Comparison of ENCODE assay signal across 11 cellular contexts in the genomic region with DNA sequence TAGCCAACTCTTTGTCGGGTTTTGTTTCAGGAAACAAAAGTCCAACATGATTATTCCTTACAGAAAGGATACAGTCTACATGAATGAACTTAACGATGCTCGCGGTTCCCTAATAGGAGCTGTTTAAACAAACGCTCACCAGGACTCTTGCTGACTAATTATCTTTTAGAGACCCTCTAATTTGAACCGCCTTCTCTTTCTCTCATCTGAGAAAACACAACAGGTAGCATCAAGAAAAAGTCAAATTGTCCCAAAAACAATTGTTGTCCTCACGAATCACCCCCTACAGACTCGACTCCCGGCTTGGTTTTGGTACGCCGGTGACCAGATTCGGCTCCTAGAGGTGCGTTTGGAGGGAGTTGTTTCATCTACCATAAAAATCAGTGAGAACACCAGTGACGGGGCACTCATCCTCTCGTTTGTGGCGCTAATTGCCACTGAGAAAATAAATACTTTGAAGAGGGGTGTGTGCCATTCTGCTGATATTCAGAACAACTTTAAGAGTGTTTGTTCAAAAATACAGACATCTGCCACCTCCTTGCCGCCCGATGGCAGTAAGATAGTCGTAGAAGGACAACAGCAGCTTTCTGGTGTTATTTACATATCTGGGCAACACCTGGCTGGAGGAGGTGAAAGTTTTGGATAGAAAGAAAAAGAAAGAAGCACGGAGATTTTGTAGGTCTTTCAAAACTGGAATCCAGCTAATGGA. TPM values are rescaled to one million over a fixed set of nuclear protein-coding genes. Genes with fewer than 3 reads are reported as not detected.
A peak's percentile ranks its signal among the peaks of the same experiment; 100 is the strongest.
DNase-seq lines count a peak whose midpoint lies in the region; ATAC-seq, FAIRE-seq and TF ChIP-seq lines count a peak whose summit lies in the region.
"Had no signal": no experiment of that assay in that cellular context is flagged by ENCODE, and none has a peak within 500 bp of the region (broad histone marks: within the 10 kb centered on the region; RNA-seq: fewer than 3 reads in every experiment).

No MANE protein-coding gene starts in this region.

- intact Hi-C loops in naive thymus-derived CD4-positive, alpha-beta T cell (cut with micrococcal nuclease), result loop anchor here in 1 of 2 donors (1.0 to 5.0 kb wide), 4 partner anchors 9 to 1634 kb away; a partner anchor contains a TSS

- POLR2A ChIA-PET in CD8-positive, alpha-beta memory T cell (lab: Charles Lee), result no interaction called here
- POLR2A ChIA-PET in naive thymus-derived CD4-positive, alpha-beta T cell (lab: Charles Lee), result no interaction called here

- H3K36me3 ChIP-seq in CD8-positive, alpha-beta memory T cell (ENCODE audit: insufficient read depth, low read length), result no peaks in the 10 kb centered on the region
- H3K36me3 ChIP-seq in HUES6 (ENCODE audit: control insufficient read depth, insufficient read depth, low read length) (no peaks in the 10 kb centered on the region), Peyer's patch (no peaks in the 10 kb centered on the region)
- H3K36me3 ChIP-seq in naive thymus-derived CD4-positive, alpha-beta T cell (ENCODE audit: control insufficient read depth in 2 of 3, insufficient read depth in 3 of 3, low read length in 3 of 3), result no peaks in the 10 kb centered on the region

- H3K4me1 ChIP-seq in CD8-positive, alpha-beta memory T cell (ENCODE audit: insufficient read depth, low read length), result no peaks in the 10 kb centered on the region
- H3K4me1 ChIP-seq in HUES6 (ENCODE audit: control insufficient read depth, insufficient read depth, low read length) (peaks cover 61% of the 10 kb centered on the region), Peyer's patch (peaks cover 0 to 12% (median 0%) of the 10 kb centered on the region in 4 donors)
- peaks cover 6 to 15% of the 10 kb centered on the region in 2 donors for H3K4me1 ChIP-seq in naive thymus-derived CD4-positive, alpha-beta T cell (ENCODE audit: control insufficient read depth in 2 of 2, insufficient read depth in 2 of 2, low read length in 2 of 2)

- peaks cover 87 to 92% of the 10 kb centered on the region in 2 donors for H3K27me3 Mint-ChIP-seq in CD8-positive, alpha-beta memory T cell
- H3K27me3 Mint-ChIP-seq in naive thymus-derived CD4-positive, alpha-beta T cell, result peaks cover 84 to 93% (median 87%) of the 10 kb centered on the region in 5 donors

- in situ Hi-C loops in astrocyte of the spinal cord (cut with HindIII; ENCODE audit: low sequenced_read_pairs), result loop anchor here (25.0 kb wide), 1 partner anchor 354 kb away; no protein-coding TSS in a partner anchor

- ATAC-seq in naive thymus-derived CD4-positive, alpha-beta T cell, result no peak
- no peak for ATAC-seq in HG03457 (IDR thresholded peaks at IDR 0.05; ENCODE audit: unreplicated experiment)
- ATAC-seq: stimulated activated memory B cell treated with anti-CD40 and anti-IgM and Interleukin-4, amounts not matched to agents 10 μg/mL and 1 μg/mL and 100 μg/mL, for 72 hours had no signal

- TF ChIP-seq CTCF in astrocyte of the spinal cord (IDR thresholded peaks at IDR 0.05; ENCODE audit: low read depth, low read length), result no peak
- no peak for TF ChIP-seq CTCF in Peyer's patch (IDR thresholded peaks at IDR 0.05)

- no peak overlapping the region for H3K9ac ChIP-seq in HUES6 (ENCODE audit: low read length)

- CTCF ChIA-PET in CD8-positive, alpha-beta memory T cell (lab: Charles Lee), result interaction anchor here (0.9 kb wide), 1 partner anchor 8 kb away, joined by 3 read pairs; no protein-coding TSS in a partner anchor
- CTCF ChIA-PET in naive thymus-derived CD4-positive, alpha-beta T cell (lab: Charles Lee), result no interaction called here

- no peak for TF ChIP-seq POLR2A in Peyer's patch (IDR thresholded peaks at IDR 0.05)
- no peak for TF ChIP-seq POLR2A in GM12891 (IDR thresholded peaks at IDR 0.05; ENCODE audit: low read depth, low read length)

- DNase-seq in CD8-positive, alpha-beta memory T cell, result no peak
- DNase-seq in astrocyte of the spinal cord (ENCODE audit: low read depth, low spot score) (peak; percentile 38), Peyer's patch (no peak), GM12891 (ENCODE audit: insufficient read length, low spot score) (no peak)
- DNase-seq in naive thymus-derived CD4-positive, alpha-beta T cell, result no peak
- DNase-seq: MM.1S had no signal

- peak overlapping the region in 5 of 7 donors; percentile 27 to 69 (median 51) for H3K4me3 Mint-ChIP-seq in CD8-positive, alpha-beta memory T cell
- H3K4me3 Mint-ChIP-seq in naive thymus-derived CD4-positive, alpha-beta T cell, result peak overlapping the region in 9 of 10 donors; percentile 5 to 66 (median 53)
- H3K4me3 Mint-ChIP-seq: stimulated activated memory B cell treated with anti-CD40 and anti-IgM and Interleukin-4, amounts not matched to agents 10 μg/mL and 1 μg/mL and 100 μg/mL, for 72 hours had no signal

- H3K36me3 Mint-ChIP-seq in CD8-positive, alpha-beta memory T cell, result peaks cover 0 to 12% (median 1%) of the 10 kb centered on the region in 3 donors
- H3K36me3 Mint-ChIP-seq in naive thymus-derived CD4-positive, alpha-beta T cell, result peaks cover 0 to 13% (median 8%) of the 10 kb centered on the region in 5 donors
- H3K36me3 Mint-ChIP-seq: stimulated activated memory B cell treated with anti-CD40 and anti-IgM and Interleukin-4, amounts not matched to agents 10 μg/mL and 1 μg/mL and 100 μg/mL, for 72 hours had no signal

- no peak for FAIRE-seq in GM12891 (lab: Jason Lieb, UNC)
- FAIRE-seq: G401.6 had no signal

- peaks cover 81% of the 10 kb centered on the region for H3K27me3 ChIP-seq in CD8-positive, alpha-beta memory T cell (ENCODE audit: insufficient read depth, low read length, poor library complexity, severe bottlenecking)
- peaks cover 100% of the 10 kb centered on the region for H3K27me3 ChIP-seq in HUES6 (ENCODE audit: control insufficient read depth, insufficient read depth, low read length)
- peaks cover 27 to 64% of the 10 kb centered on the region in 2 donors for H3K27me3 ChIP-seq in naive thymus-derived CD4-positive, alpha-beta T cell (ENCODE audit: control insufficient read depth in 2 of 2, insufficient read depth in 2 of 2, low read length in 2 of 2)
- peaks cover 0 to 71% of the 10 kb centered on the region in 2 donors for H3K27me3 ChIP-seq in Peyer's patch

- peaks cover 25 to 53% (median 38%) of the 10 kb centered on the region in 5 donors for H3K9me3 Mint-ChIP-seq in CD8-positive, alpha-beta memory T cell
- peaks cover 0 to 61% (median 31%) of the 10 kb centered on the region in 11 donors for H3K9me3 Mint-ChIP-seq in naive thymus-derived CD4-positive, alpha-beta T cell

- no peak overlapping the region for H3K27ac ChIP-seq in CD8-positive, alpha-beta memory T cell (ENCODE audit: low read depth, low read length)
- H3K27ac ChIP-seq in HUES6 (ENCODE audit: low read depth, low read length) (no peak overlapping the region), Peyer's patch (no peak overlapping the region)
- no peak overlapping the region for H3K27ac ChIP-seq in naive thymus-derived CD4-positive, alpha-beta T cell (ENCODE audit: low read depth, low read length)

- H3K9me3 ChIP-seq in CD8-positive, alpha-beta memory T cell (ENCODE audit: low read length), result no peaks in the 10 kb centered on the region
- no peaks in the 10 kb centered on the region for H3K9me3 ChIP-seq in HUES6 (ENCODE audit: control insufficient read depth, insufficient read depth, low read depth, low read length)
- peaks cover 0 to 12% (median 0%) of the 10 kb centered on the region in 3 experiments for H3K9me3 ChIP-seq in naive thymus-derived CD4-positive, alpha-beta T cell (ENCODE audit: control insufficient read depth in 2 of 3, low read length in 3 of 3)
- H3K9me3 ChIP-seq in Peyer's patch, result peaks cover 0 to 6% (median 0%) of the 10 kb centered on the region in 4 donors

- peak overlapping the region in 2 of 8 donors; percentile 71 to 84 for H3K27ac Mint-ChIP-seq in CD8-positive, alpha-beta memory T cell
- H3K27ac Mint-ChIP-seq in naive thymus-derived CD4-positive, alpha-beta T cell, result peak overlapping the region in 1 of 9 donors; percentile 77
- H3K27ac Mint-ChIP-seq: stimulated activated memory B cell treated with anti-CD40 and anti-IgM and Interleukin-4, amounts not matched to agents 10 μg/mL and 1 μg/mL and 100 μg/mL, for 72 hours had no signal

- no peak overlapping the region for H3K4me3 ChIP-seq in CD8-positive, alpha-beta memory T cell (ENCODE audit: low read length)
- H3K4me3 ChIP-seq in HUES6 (ENCODE audit: low read depth, low read length) (peak overlapping the region; percentile 55; the same call in 1 of the 2 replicates), astrocyte of the spinal cord (ENCODE audit: low read depth, low read length) (no peak overlapping the region), Peyer's patch (no peak overlapping the region)
- H3K4me3 ChIP-seq in naive thymus-derived CD4-positive, alpha-beta T cell (ENCODE audit: low read length), result no peak overlapping the region

- peaks cover 22 to 36% (median 25%) of the 10 kb centered on the region in 3 donors for H3K4me1 Mint-ChIP-seq in CD8-positive, alpha-beta memory T cell
- peaks cover 7 to 47% (median 24%) of the 10 kb centered on the region in 7 donors for H3K4me1 Mint-ChIP-seq in naive thymus-derived CD4-positive, alpha-beta T cell

TF ChIP-seq in GM12891, 5 proteins besides CTCF, POLR2A, EP300 and RAD21:
- TF ChIP-seq PAX5 (IDR thresholded peaks at IDR 0.05; ENCODE audit: insufficient read depth, low read length, severe bottlenecking) (no peak), SPI1 (IDR thresholded peaks at IDR 0.05; ENCODE audit: low read depth, low read length) (no peak), POLR2AphosphoS5 (IDR thresholded peaks at IDR 0.05; ENCODE audit: low read depth, low read length) (no peak), TAF1 (IDR thresholded peaks at IDR 0.05; ENCODE audit: low read depth, low read length) (no peak), POU2F2 (IDR thresholded peaks at IDR 0.05; ENCODE audit: low read depth, low read length) (no peak)
TF ChIP-seq in GM12891: peak in this region for 0.

RNA-seq across cellular contexts. Expression of a gene that starts 1.1 kb away (rescaled TPM):
- not detected for total RNA-seq in CD8-positive, alpha-beta memory T cell
- not detected for polyA plus RNA-seq in CD8-positive, alpha-beta memory T cell
- not detected for total RNA-seq in naive thymus-derived CD4-positive, alpha-beta T cell
- not detected for polyA plus RNA-seq in naive thymus-derived CD4-positive, alpha-beta T cell
- under 1 TPM in 1 of 4 donors, not detected in 3; 0.13 TPM for total RNA-seq in Peyer's patch
- polyA plus RNA-seq in GM12891 (2012; ENCODE audit: low read depth, missing spikeins), result not detected
- total RNA-seq: H4 had no signal
